1 cellular context compared by ENCODE assay signal in genomic region chr1:156073740-156074139, GRCh38.
TF ChIP-seq lines count a peak whose summit lies in the region.

No MANE protein-coding gene starts in this region.

TF ChIP-seq in H1, 55 proteins besides CTCF, POLR2A, EP300 and RAD21 (continued from another document):
- peak; percentile 59 for TF ChIP-seq CHD7 (IDR thresholded peaks at IDR 0.05; ENCODE audit: insufficient replicate concordance, low read length)
